Comparison of ENCODE assay signal across 19 cellular contexts in genomic region chr10:23538968-23539367, GRCh38.
DNase-seq lines count a peak whose midpoint lies in the region; ATAC-seq lines count a peak whose summit lies in the region.
"Had no signal": no experiment of that assay in that cellular context is flagged by ENCODE, and none has a peak within 500 bp of the region (broad histone marks: within the 10 kb centered on the region; RNA-seq: fewer than 3 reads in every experiment).

No MANE protein-coding gene starts in this region.

- peaks cover 85% of the 10 kb centered on the region for H3K4me1 Mint-ChIP-seq in stimulated activated naive CD8-positive, alpha-beta T cell treated with anti-CD3 and anti-CD28 coated beads, Interleukin-15, Interleukin-2, amounts not matched to agents 100 ng/mL and 50 ng/mL, for 24 hours (ENCODE audit: low read depth)
- peaks cover 79% of the 10 kb centered on the region for H3K4me1 Mint-ChIP-seq in activated naive CD8-positive, alpha-beta T cell treated with anti-CD3 and anti-CD28 coated beads, Interleukin-2, amount 50 U/mL, for 24 hours

- no peak for DNase-seq in activated CD4-positive, CD25-positive, alpha-beta regulatory T cell treated with anti-CD3 and anti-CD28 coated beads, Interleukin-2, amount 50 U/mL, for 72 hours
- no peak for DNase-seq in stimulated activated naive CD8-positive, alpha-beta T cell treated with anti-CD3 and anti-CD28 coated beads, Interleukin-15, Interleukin-2, amounts not matched to agents 100 U/mL and 50 U/mL, for 24 hours
- no peak for DNase-seq in activated naive CD8-positive, alpha-beta T cell treated with anti-CD3 and anti-CD28 coated beads, Interleukin-2, amount 50 U/mL, for 24 hours
- no peak for DNase-seq in head of caudate nucleus
- no peak for DNase-seq in NCI-H1105 (lab: John Stamatoyannopoulos, UW)
- DNase-seq: CD8-positive, alpha-beta memory T cell; DMS53; GOT3; MV-4-11; NCI-H1417; NCI-H187; NCI-H2107; NCI-H510A; NCI-H748 treated with DMSO at 0.1 percent for 48 hours; NK-92 treated with Interleukin-12 subunit alpha and Interleukin-12 subunit beta, amount 100 ng/mL, for 24 hours; Right ventricle myocardium superior had no signal

- peaks cover 11% of the 10 kb centered on the region for H3K36me3 Mint-ChIP-seq in stimulated activated naive CD8-positive, alpha-beta T cell treated with anti-CD3 and anti-CD28 coated beads, Interleukin-15, Interleukin-2, amounts not matched to agents 100 ng/mL and 50 ng/mL, for 24 hours (ENCODE audit: low read depth)
- peaks cover 20% of the 10 kb centered on the region for H3K36me3 Mint-ChIP-seq in activated naive CD8-positive, alpha-beta T cell treated with anti-CD3 and anti-CD28 coated beads, Interleukin-2, amount 50 U/mL, for 24 hours (ENCODE audit: low read depth)

- no peaks in the 10 kb centered on the region for H3K27me3 Mint-ChIP-seq in stimulated activated naive CD8-positive, alpha-beta T cell treated with anti-CD3 and anti-CD28 coated beads, Interleukin-15, Interleukin-2, amounts not matched to agents 100 ng/mL and 50 ng/mL, for 24 hours
- no peaks in the 10 kb centered on the region for H3K27me3 Mint-ChIP-seq in activated naive CD8-positive, alpha-beta T cell treated with anti-CD3 and anti-CD28 coated beads, Interleukin-2, amount 50 U/mL, for 24 hours

- intact Hi-C loops in head of caudate nucleus (cut with DNase I), result loop anchor here (10.0 kb wide), 1 partner anchor 156 kb away; no protein-coding TSS in a partner anchor

- H3K4me3 Mint-ChIP-seq in stimulated activated naive CD8-positive, alpha-beta T cell treated with anti-CD3 and anti-CD28 coated beads, Interleukin-15, Interleukin-2, amounts not matched to agents 100 ng/mL and 50 ng/mL, for 24 hours, result peak overlapping the region; percentile 1
- no peak overlapping the region for H3K4me3 Mint-ChIP-seq in activated naive CD8-positive, alpha-beta T cell treated with anti-CD3 and anti-CD28 coated beads, Interleukin-2, amount 50 U/mL, for 24 hours
- H3K4me3 Mint-ChIP-seq: CD8-positive, alpha-beta memory T cell had no signal

- H3K27ac Mint-ChIP-seq in stimulated activated naive CD8-positive, alpha-beta T cell treated with anti-CD3 and anti-CD28 coated beads, Interleukin-15, Interleukin-2, amounts not matched to agents 100 ng/mL and 50 ng/mL, for 24 hours, result peak overlapping the region; percentile 90
- H3K27ac Mint-ChIP-seq in activated naive CD8-positive, alpha-beta T cell treated with anti-CD3 and anti-CD28 coated beads, Interleukin-2, amount 50 U/mL, for 24 hours, result peak overlapping the region; percentile 65

- H3K9me3 Mint-ChIP-seq in stimulated activated naive CD8-positive, alpha-beta T cell treated with anti-CD3 and anti-CD28 coated beads, Interleukin-15, Interleukin-2, amounts not matched to agents 100 ng/mL and 50 ng/mL, for 24 hours, result peaks cover 7% of the 10 kb centered on the region
- H3K9me3 Mint-ChIP-seq in activated naive CD8-positive, alpha-beta T cell treated with anti-CD3 and anti-CD28 coated beads, Interleukin-2, amount 50 U/mL, for 24 hours, result peaks cover 22% of the 10 kb centered on the region
- H3K9me3 Mint-ChIP-seq: CD8-positive, alpha-beta memory T cell had no signal

- peak; percentile 30 to 47 for ATAC-seq in activated CD4-positive, CD25-positive, alpha-beta regulatory T cell treated with anti-CD3 and anti-CD28 coated beads, Interleukin-2, amount 50 U/mL, for 24 hours
- ATAC-seq in stimulated activated naive CD8-positive, alpha-beta T cell treated with anti-CD3 and anti-CD28 coated beads, Interleukin-15, Interleukin-2, amounts not matched to agents 100 U/mL and 50 U/mL, for 24 hours, result no peak
- ATAC-seq in activated naive CD8-positive, alpha-beta T cell treated with anti-CD3 and anti-CD28 coated beads, Interleukin-2, amount 50 U/mL, for 24 hours, result peak; percentile 47
- no peak for ATAC-seq in GM21786 (IDR thresholded peaks at IDR 0.05; ENCODE audit: unreplicated experiment)

Comparison
In these comparisons a context has a peak if more than half of its experiments do, and no peak if none do; other contexts are left out.
1. ATAC-seq: peak in activated CD4-positive, CD25-positive, alpha-beta regulatory T cell treated with anti-CD3 and anti-CD28 coated beads, Interleukin-2, amount 50 U/mL, for 24 hours (2 of 2) and activated naive CD8-positive, alpha-beta T cell treated with anti-CD3 and anti-CD28 coated beads, Interleukin-2, amount 50 U/mL, for 24 hours (single experiment); none in stimulated activated naive CD8-positive, alpha-beta T cell treated with anti-CD3 and anti-CD28 coated beads, Interleukin-15, Interleukin-2, amounts not matched to agents 100 U/mL and 50 U/mL, for 24 hours (single experiment) and GM21786 (single experiment).